Comparison of ENCODE assay signal across 12 cellular contexts in genomic region chr3:48141225-48142137, GRCh38. TPM values are rescaled to one million over a fixed set of nuclear protein-coding genes. Genes with fewer than 3 reads are reported as not detected.
DNase-seq lines count a peak whose midpoint lies in the region; ATAC-seq and TF ChIP-seq lines count a peak whose summit lies in the region.
"Had no signal": no experiment of that assay in that cellular context is flagged by ENCODE, and none has a peak within 500 bp of the region (broad histone marks: within the 10 kb centered on the region; RNA-seq: fewer than 3 reads in every experiment).

No MANE protein-coding gene starts in this region.

- no peak overlapping the region for H3K4me2 ChIP-seq in osteoblast (ENCODE audit: insufficient read depth, low read length)

- no peaks in the 10 kb centered on the region for H3K4me1 Mint-ChIP-seq in activated CD4-positive, alpha-beta T cell treated with anti-CD3 and anti-CD28 coated beads for 36 hours

- H3K27ac Mint-ChIP-seq in activated CD4-positive, alpha-beta T cell treated with anti-CD3 and anti-CD28 coated beads for 36 hours: no peak overlapping the region

- in situ Hi-C loops in brain microvascular endothelial cell (cut with HindIII; ENCODE audit: low pct_ligation_motif_present, low sequenced_read_pairs): no loop called here

- no peak for DNase-seq in activated CD4-positive, alpha-beta T cell treated with anti-CD3 and anti-CD28 coated beads for 36 hours
- DNase-seq in activated CD4-positive, alpha-beta T cell treated with anti-CD3 and anti-CD28 coated beads, Interleukin-2, amount 50 U/mL, for 48 hours: no peak
- DNase-seq in RWPE1 (ENCODE audit: low spot score) (no peak), osteoblast (ENCODE audit: insufficient read length, low spot score, missing footprints) (peak; percentile 62), NCI-H82 treated with DMSO at 0.1 percent for 48 hours (lab: John Stamatoyannopoulos, UW; ENCODE audit: unreplicated experiment) (no peak), brain microvascular endothelial cell (no peak)
- DNase-seq: NCI-H1092, NCI-H1694 treated with DMSO at 0.1 percent for 48 hours, NCI-H446 had no signal

- no peak overlapping the region for H2AFZ ChIP-seq in osteoblast (ENCODE audit: low read length)

- H3K9me3 ChIP-seq in esophagus (ENCODE audit: control insufficient read depth in 2 of 2, insufficient read depth in 1 of 2, low read depth in 1 of 2, low read length in 1 of 2) (no peaks in the 10 kb centered on the region), osteoblast (ENCODE audit: low read depth, low read length) (no peaks in the 10 kb centered on the region)

- H3K4me3 ChIP-seq in esophagus (ENCODE audit: low read depth in 1 of 2, low read length in 2 of 2) (no peak overlapping the region), osteoblast (ENCODE audit: insufficient read depth, low read length) (no peak overlapping the region), brain microvascular endothelial cell (ENCODE audit: low read depth, low read length) (no peak overlapping the region)

- no peaks in the 10 kb centered on the region for H3K36me3 Mint-ChIP-seq in activated CD4-positive, alpha-beta T cell treated with anti-CD3 and anti-CD28 coated beads for 36 hours (ENCODE audit: low read depth)

- peak; percentile 23 for ATAC-seq in activated CD4-positive, alpha-beta T cell treated with anti-CD3 and anti-CD28 coated beads for 36 hours
- ATAC-seq in GM19452 (IDR thresholded peaks at IDR 0.05; ENCODE audit: unreplicated experiment): no peak

- no peaks in the 10 kb centered on the region for H3K27me3 Mint-ChIP-seq in activated CD4-positive, alpha-beta T cell treated with anti-CD3 and anti-CD28 coated beads for 36 hours

- H3K27ac ChIP-seq in RWPE1: peak overlapping the region; percentile 39; the same call in 1 of the 2 replicates
- H3K27ac ChIP-seq in esophagus (ENCODE audit: low read depth in 2 of 2, low read length in 1 of 2): peak overlapping the region; percentile 75 to 87
- no peak overlapping the region for H3K27ac ChIP-seq in osteoblast (ENCODE audit: low read depth, low read length)
- no peak overlapping the region for H3K27ac ChIP-seq in brain microvascular endothelial cell
- H3K27ac ChIP-seq: 22Rv1 had no signal

- no peaks in the 10 kb centered on the region for H3K36me3 ChIP-seq in esophagus (ENCODE audit: control insufficient read depth in 2 of 2, insufficient read depth in 2 of 2, low read length in 1 of 2)
- no peaks in the 10 kb centered on the region for H3K36me3 ChIP-seq in osteoblast (ENCODE audit: insufficient read depth, low read length)
- H3K36me3 ChIP-seq in brain microvascular endothelial cell (replicated peaks): no peaks in the 10 kb centered on the region

- intact Hi-C loops in activated CD4-positive, alpha-beta T cell treated with anti-CD3 and anti-CD28 coated beads for 36 hours (cut with DNase I, micrococcal nuclease): no loop called here

- H3K27me3 ChIP-seq in esophagus (ENCODE audit: control insufficient read depth in 1 of 2, insufficient read depth in 2 of 2, low read length in 2 of 2) (no peaks in the 10 kb centered on the region), osteoblast (ENCODE audit: insufficient read depth, low read length) (no peaks in the 10 kb centered on the region), brain microvascular endothelial cell (replicated peaks) (no peaks in the 10 kb centered on the region)

- H4K20me1 ChIP-seq in osteoblast (ENCODE audit: insufficient read depth, low read length): no peaks in the 10 kb centered on the region

- H3K9me3 Mint-ChIP-seq in activated CD4-positive, alpha-beta T cell treated with anti-CD3 and anti-CD28 coated beads for 36 hours (ENCODE audit: low read depth): no peaks in the 10 kb centered on the region

- POLR2A ChIA-PET in activated CD4-positive, alpha-beta T cell treated with anti-CD3 and anti-CD28 coated beads for 36 hours (lab: Charles Lee): interaction anchor here (0.6 kb wide), 1 partner anchor 8 kb away, joined by 3 read pairs; no protein-coding TSS in a partner anchor
- POLR2A ChIA-PET in RWPE1 (lab: Yijun Ruan, JAX; ENCODE audit: low non-redundant PET): no interaction called here

- no peaks in the 10 kb centered on the region for H3K79me2 ChIP-seq in osteoblast (ENCODE audit: insufficient read depth, low read length)

- H3K4me1 ChIP-seq in esophagus (ENCODE audit: control insufficient read depth in 2 of 2, insufficient read depth in 2 of 2, low read length in 1 of 2): peaks cover 0 to 3% of the 10 kb centered on the region in 2 donors
- H3K4me1 ChIP-seq in osteoblast (ENCODE audit: insufficient read depth, low read length): no peaks in the 10 kb centered on the region

- CTCF ChIA-PET in activated CD4-positive, alpha-beta T cell treated with anti-CD3 and anti-CD28 coated beads for 36 hours (lab: Charles Lee): interaction anchor here (0.7 kb wide), 1 partner anchor 53 kb away, joined by 3 read pairs; no protein-coding TSS in a partner anchor
- CTCF ChIA-PET in RWPE1 (lab: Yijun Ruan, JAX): interaction anchor here (0.9 kb wide), 1 partner anchor 10 kb away, joined by 4 read pairs; no protein-coding TSS in a partner anchor

- no peak overlapping the region for H3K4me3 Mint-ChIP-seq in activated CD4-positive, alpha-beta T cell treated with anti-CD3 and anti-CD28 coated beads for 36 hours

- TF ChIP-seq CTCF in RWPE1 (conservative IDR thresholded peaks at IDR 0.05; ENCODE audit: low read depth) (no peak), osteoblast (IDR thresholded peaks at IDR 0.05; ENCODE audit: extremely low read depth, low read depth, low read length) (no peak), brain microvascular endothelial cell (IDR thresholded peaks at IDR 0.05; ENCODE audit: low read depth, low read length, missing control alignments) (no peak)

- WGBS in esophagus, 2 donors: 81 to 82% methylated on average over 9 to 10 of the region's 10 CpGs

RNA-seq across cellular contexts. Expression of gene CDC25A, which starts 46.7 kb away (rescaled TPM):
- 10 to 100 TPM; 32.5 to 33.9 TPM for total RNA-seq in activated CD4-positive, alpha-beta T cell treated with anti-CD3 and anti-CD28 coated beads for 36 hours
- 1 to 10 TPM; 1.8 to 2.9 TPM for polyA plus RNA-seq in esophagus
- total RNA-seq in osteoblast: 0.88 and 1.1 TPM in 2 replicates

Comparison
In these comparisons a context has a peak if more than half of its experiments do, and no peak if none do; other contexts are left out.
1. H3K27ac ChIP-seq: peak in RWPE1 (single experiment) and esophagus (2 of 2); none in osteoblast (single experiment) and brain microvascular endothelial cell (single experiment).
2. RNA of gene CDC25A, which starts 46.7 kb away (total RNA-seq): 32.5 to 33.9 TPM in activated CD4-positive, alpha-beta T cell treated with anti-CD3 and anti-CD28 coated beads for 36 hours; 0.88 to 1.1 TPM in osteoblast; every median in the first group is over 10 times any median in the second.